Comparison of ENCODE assay signal across 15 cellular contexts in the genomic region with DNA sequence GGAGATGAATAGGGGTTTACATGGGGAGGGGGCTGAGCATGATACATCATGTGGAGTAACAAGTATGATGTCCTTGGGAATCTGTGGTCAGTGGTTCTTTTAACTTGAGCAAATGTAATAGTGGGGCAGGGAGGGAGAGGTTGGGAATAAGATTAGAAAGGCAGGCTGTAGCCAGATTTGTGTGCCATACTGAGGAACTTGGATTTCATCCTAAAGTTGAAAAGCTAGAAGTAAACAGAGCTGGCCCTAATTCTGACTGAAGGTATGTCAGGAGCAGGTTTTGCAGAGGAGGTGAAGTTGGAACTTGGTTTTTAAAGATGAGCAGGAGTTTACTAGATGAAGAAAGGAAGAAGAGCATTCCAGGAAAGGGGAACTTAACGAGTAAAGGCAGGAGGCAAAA.
DNase-seq lines count a peak whose midpoint lies in the region; ATAC-seq lines count a peak whose summit lies in the region.
"Had no signal": no experiment of that assay in that cellular context is flagged by ENCODE, and none has a peak within 500 bp of the region (broad histone marks: within the 10 kb centered on the region; RNA-seq: fewer than 3 reads in every experiment).

No MANE protein-coding gene starts in this region.

- no peak for ATAC-seq in activated T-cell treated with anti-CD3 and anti-CD28 coated beads, Interleukin-2, amount 50 U/mL, for 72 hours (replicated peaks in 1 of 2)

- H3K4me3 Mint-ChIP-seq in activated T-cell treated with anti-CD3 and anti-CD28 coated beads, Interleukin-2, amount 50 U/mL, for 72 hours, result no peak overlapping the region

- DNase-seq in activated T-cell treated with anti-CD3 and anti-CD28 coated beads, Interleukin-2, amount 50 U/mL, for 72 hours, result no peak
- DNase-seq in activated T-cell treated with anti-CD3 and anti-CD28 coated beads for 4 hours, result no peak
- peak; percentile 77 for DNase-seq in G401 (ENCODE audit: low spot score)
- peak; percentile 76 for DNase-seq in cerebellar cortex (ENCODE audit: low spot score)
- peak; percentile 31 for DNase-seq in superior temporal gyrus (ENCODE audit: extremely low spot score)
- no peak for DNase-seq in DMS153 (lab: John Stamatoyannopoulos, UW)
- DNase-seq in midbrain (lab: John Stamatoyannopoulos, UW), result no peak
- DNase-seq: BE2C, DMS79, KBM-7, NCI-H1105 treated with DMSO at 0.1 percent for 48 hours, NCI-H1694, NCI-H524, NCI-H82, SHP77 had no signal

- H3K9me3 Mint-ChIP-seq in activated T-cell treated with anti-CD3 and anti-CD28 coated beads, Interleukin-2, amount 50 U/mL, for 72 hours, result no peaks in the 10 kb centered on the region

- peak overlapping the region; percentile 31 for H3K27ac Mint-ChIP-seq in activated T-cell treated with anti-CD3 and anti-CD28 coated beads, Interleukin-2, amount 50 U/mL, for 72 hours

- in situ Hi-C loops in G401 (cut with HindIII; ENCODE audit: low sequenced_read_pairs), result no loop called here

- H3K4me1 Mint-ChIP-seq in activated T-cell treated with anti-CD3 and anti-CD28 coated beads, Interleukin-2, amount 50 U/mL, for 72 hours (ENCODE audit: low read depth), result peaks cover 76% of the 10 kb centered on the region

- peaks cover 2 to 13% of the 10 kb centered on the region in 2 donors for H3K36me3 Mint-ChIP-seq in activated T-cell treated with anti-CD3 and anti-CD28 coated beads, Interleukin-2, amount 50 U/mL, for 72 hours (ENCODE audit: insufficient read depth in 2 of 2)

- no peaks in the 10 kb centered on the region for H3K27me3 Mint-ChIP-seq in activated T-cell treated with anti-CD3 and anti-CD28 coated beads, Interleukin-2, amount 50 U/mL, for 72 hours (ENCODE audit: low read depth)

Comparison
In these comparisons a context has a peak if more than half of its experiments do, and no peak if none do; other contexts are left out.
1. DNase-seq: peak in G401 (single experiment), cerebellar cortex (single experiment) and superior temporal gyrus (single experiment); none in activated T-cell treated with anti-CD3 and anti-CD28 coated beads, Interleukin-2, amount 50 U/mL, for 72 hours (0 of 2), activated T-cell treated with anti-CD3 and anti-CD28 coated beads for 4 hours (single experiment), DMS153 (single experiment) and midbrain (single experiment).